ENCODE assay signal across 10 cellular contexts in the genomic region with DNA sequence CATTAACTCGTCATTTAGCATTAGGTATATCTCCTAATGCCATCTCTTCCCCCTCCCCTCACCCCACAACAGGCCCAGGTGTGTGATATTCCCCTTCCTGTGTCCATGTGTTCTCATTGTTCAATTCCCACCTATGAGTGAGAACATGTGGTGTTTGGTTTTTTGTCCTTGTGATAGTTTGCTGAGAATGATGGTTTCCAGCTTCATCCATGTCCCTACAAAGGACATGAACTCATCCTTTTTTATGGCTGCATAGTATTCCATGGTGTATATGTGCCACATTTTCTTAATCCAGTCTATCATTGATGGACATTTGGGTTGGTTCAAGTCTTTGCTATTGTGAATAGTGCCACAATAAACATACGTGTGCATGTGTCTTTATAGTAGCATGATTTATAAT. TPM values are rescaled to one million over a fixed set of nuclear protein-coding genes. Genes with fewer than 3 reads are reported as not detected.
"Had no signal": no experiment of that assay in that cellular context is flagged by ENCODE, and none has a peak within 500 bp of the region (broad histone marks: within the 10 kb centered on the region; RNA-seq: fewer than 3 reads in every experiment).

No MANE protein-coding gene starts in this region.

RNA-seq across cellular contexts. Expression of a gene that starts 13.3 kb away (rescaled TPM):
- total RNA-seq: activated B cell treated with CpG ODN at 0.5 μM for 24 hours; activated CD4-positive, alpha-beta T cell treated with anti-CD3 and anti-CD28 coated beads, Interleukin-2, amount 10 ng/mL, durations not matched to agents 24 days and 14 days; activated CD4-positive, alpha-beta T cell treated with anti-CD3 and anti-CD28 coated beads, Interleukin-2, amount 10 ng/mL, durations not matched to agents 7 days and 5 days; activated CD8-positive, alpha-beta memory T cell treated with anti-CD3 and anti-CD28 coated beads for 36 hours; activated CD8-positive, alpha-beta memory T cell treated with anti-CD3 and anti-CD28 coated beads, Interleukin-2, amount 10 ng/mL, durations not matched to agents 7 days and 5 days; activated CD8-positive, alpha-beta T cell treated with anti-CD3 and anti-CD28 coated beads for 36 hours; activated CD8-positive, alpha-beta T cell treated with anti-CD3 and anti-CD28 coated beads, Interleukin-2, amount 10 ng/mL, durations not matched to agents 7 days and 5 days; T-helper 17 cell; T-helper 2 cell treated with Interferon-gamma antibody and Interleukin-4, amounts not matched to agents 100 ng/mL and 5 ng/mL, for 36 hours had no signal

RNA-seq across cellular contexts. Expression of a gene that starts 13.5 kb away (rescaled TPM):
- total RNA-seq: activated B cell treated with CpG ODN at 0.5 μM for 24 hours; activated CD4-positive, alpha-beta T cell treated with anti-CD3 and anti-CD28 coated beads for 36 hours; activated CD4-positive, alpha-beta T cell treated with anti-CD3 and anti-CD28 coated beads, Interleukin-2, amount 10 ng/mL, durations not matched to agents 24 days and 14 days; activated CD4-positive, alpha-beta T cell treated with anti-CD3 and anti-CD28 coated beads, Interleukin-2, amount 10 ng/mL, durations not matched to agents 7 days and 5 days; activated CD8-positive, alpha-beta memory T cell treated with anti-CD3 and anti-CD28 coated beads for 36 hours; activated CD8-positive, alpha-beta T cell treated with anti-CD3 and anti-CD28 coated beads for 36 hours; activated CD8-positive, alpha-beta T cell treated with anti-CD3 and anti-CD28 coated beads, Interleukin-2, amount 10 ng/mL, durations not matched to agents 7 days and 5 days; T-helper 17 cell; T-helper 2 cell treated with Interferon-gamma antibody and Interleukin-4, amounts not matched to agents 100 ng/mL and 5 ng/mL, for 36 hours had no signal
